1 cellular context compared by ENCODE assay signal in the genomic region with DNA sequence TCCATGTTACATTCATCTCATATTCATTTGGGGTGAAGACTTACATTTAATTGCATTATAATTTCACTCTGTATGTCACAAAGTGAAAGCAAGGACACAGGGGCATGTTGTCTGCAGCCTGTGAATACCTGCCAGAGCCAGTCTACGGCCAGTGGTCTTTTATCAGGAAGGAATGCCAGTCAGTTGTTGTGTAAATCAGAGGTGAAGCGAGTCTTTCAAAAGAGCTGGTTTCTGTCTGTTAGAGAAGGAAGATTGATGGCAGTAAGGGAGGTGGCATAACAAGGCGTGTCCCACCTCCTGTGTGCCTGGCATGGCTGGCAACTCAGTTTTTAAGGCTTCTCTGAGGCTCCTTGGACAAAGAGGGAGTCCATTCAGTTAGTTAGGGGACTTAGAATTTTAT.
TF ChIP-seq lines count a peak whose summit lies in the region.

No MANE protein-coding gene starts in this region.

TF ChIP-seq in GM23338, 12 proteins besides CTCF, POLR2A, EP300 and RAD21 (continued from another document):
- TF ChIP-seq, protein P1, sequence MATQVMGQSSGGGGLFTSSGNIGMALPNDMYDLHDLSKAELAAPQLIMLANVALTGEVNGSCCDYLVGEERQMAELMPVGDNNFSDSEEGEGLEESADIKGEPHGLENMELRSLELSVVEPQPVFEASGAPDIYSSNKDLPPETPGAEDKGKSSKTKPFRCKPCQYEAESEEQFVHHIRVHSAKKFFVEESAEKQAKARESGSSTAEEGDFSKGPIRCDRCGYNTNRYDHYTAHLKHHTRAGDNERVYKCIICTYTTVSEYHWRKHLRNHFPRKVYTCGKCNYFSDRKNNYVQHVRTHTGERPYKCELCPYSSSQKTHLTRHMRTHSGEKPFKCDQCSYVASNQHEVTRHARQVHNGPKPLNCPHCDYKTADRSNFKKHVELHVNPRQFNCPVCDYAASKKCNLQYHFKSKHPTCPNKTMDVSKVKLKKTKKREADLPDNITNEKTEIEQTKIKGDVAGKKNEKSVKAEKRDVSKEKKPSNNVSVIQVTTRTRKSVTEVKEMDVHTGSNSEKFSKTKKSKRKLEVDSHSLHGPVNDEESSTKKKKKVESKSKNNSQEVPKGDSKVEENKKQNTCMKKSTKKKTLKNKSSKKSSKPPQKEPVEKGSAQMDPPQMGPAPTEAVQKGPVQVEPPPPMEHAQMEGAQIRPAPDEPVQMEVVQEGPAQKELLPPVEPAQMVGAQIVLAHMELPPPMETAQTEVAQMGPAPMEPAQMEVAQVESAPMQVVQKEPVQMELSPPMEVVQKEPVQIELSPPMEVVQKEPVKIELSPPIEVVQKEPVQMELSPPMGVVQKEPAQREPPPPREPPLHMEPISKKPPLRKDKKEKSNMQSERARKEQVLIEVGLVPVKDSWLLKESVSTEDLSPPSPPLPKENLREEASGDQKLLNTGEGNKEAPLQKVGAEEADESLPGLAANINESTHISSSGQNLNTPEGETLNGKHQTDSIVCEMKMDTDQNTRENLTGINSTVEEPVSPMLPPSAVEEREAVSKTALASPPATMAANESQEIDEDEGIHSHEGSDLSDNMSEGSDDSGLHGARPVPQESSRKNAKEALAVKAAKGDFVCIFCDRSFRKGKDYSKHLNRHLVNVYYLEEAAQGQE (IDR thresholded peaks at IDR 0.05; ENCODE audit: unreplicated experiment) = no peak
- TF ChIP-seq ZNF114 (CRISPR knock-in tag; IDR thresholded peaks at IDR 0.05) (no peak), NANOG (IDR thresholded peaks at IDR 0.05; ENCODE audit: borderline replicate concordance) (no peak), EZH2phosphoT487 (IDR thresholded peaks at IDR 0.05; ENCODE audit: unreplicated experiment) (no peak), ZNF331 (CRISPR knock-in tag; IDR thresholded peaks at IDR 0.05; ENCODE audit: low read depth) (no peak), EZH2 (IDR thresholded peaks at IDR 0.05; ENCODE audit: low read depth, unreplicated experiment) (no peak), JUNB (IDR thresholded peaks at IDR 0.05; ENCODE audit: unreplicated experiment) (no peak), POLR2AphosphoS5 (IDR thresholded peaks at IDR 0.05; ENCODE audit: low read depth) (no peak)
- TF ChIP-seq, protein P2, sequence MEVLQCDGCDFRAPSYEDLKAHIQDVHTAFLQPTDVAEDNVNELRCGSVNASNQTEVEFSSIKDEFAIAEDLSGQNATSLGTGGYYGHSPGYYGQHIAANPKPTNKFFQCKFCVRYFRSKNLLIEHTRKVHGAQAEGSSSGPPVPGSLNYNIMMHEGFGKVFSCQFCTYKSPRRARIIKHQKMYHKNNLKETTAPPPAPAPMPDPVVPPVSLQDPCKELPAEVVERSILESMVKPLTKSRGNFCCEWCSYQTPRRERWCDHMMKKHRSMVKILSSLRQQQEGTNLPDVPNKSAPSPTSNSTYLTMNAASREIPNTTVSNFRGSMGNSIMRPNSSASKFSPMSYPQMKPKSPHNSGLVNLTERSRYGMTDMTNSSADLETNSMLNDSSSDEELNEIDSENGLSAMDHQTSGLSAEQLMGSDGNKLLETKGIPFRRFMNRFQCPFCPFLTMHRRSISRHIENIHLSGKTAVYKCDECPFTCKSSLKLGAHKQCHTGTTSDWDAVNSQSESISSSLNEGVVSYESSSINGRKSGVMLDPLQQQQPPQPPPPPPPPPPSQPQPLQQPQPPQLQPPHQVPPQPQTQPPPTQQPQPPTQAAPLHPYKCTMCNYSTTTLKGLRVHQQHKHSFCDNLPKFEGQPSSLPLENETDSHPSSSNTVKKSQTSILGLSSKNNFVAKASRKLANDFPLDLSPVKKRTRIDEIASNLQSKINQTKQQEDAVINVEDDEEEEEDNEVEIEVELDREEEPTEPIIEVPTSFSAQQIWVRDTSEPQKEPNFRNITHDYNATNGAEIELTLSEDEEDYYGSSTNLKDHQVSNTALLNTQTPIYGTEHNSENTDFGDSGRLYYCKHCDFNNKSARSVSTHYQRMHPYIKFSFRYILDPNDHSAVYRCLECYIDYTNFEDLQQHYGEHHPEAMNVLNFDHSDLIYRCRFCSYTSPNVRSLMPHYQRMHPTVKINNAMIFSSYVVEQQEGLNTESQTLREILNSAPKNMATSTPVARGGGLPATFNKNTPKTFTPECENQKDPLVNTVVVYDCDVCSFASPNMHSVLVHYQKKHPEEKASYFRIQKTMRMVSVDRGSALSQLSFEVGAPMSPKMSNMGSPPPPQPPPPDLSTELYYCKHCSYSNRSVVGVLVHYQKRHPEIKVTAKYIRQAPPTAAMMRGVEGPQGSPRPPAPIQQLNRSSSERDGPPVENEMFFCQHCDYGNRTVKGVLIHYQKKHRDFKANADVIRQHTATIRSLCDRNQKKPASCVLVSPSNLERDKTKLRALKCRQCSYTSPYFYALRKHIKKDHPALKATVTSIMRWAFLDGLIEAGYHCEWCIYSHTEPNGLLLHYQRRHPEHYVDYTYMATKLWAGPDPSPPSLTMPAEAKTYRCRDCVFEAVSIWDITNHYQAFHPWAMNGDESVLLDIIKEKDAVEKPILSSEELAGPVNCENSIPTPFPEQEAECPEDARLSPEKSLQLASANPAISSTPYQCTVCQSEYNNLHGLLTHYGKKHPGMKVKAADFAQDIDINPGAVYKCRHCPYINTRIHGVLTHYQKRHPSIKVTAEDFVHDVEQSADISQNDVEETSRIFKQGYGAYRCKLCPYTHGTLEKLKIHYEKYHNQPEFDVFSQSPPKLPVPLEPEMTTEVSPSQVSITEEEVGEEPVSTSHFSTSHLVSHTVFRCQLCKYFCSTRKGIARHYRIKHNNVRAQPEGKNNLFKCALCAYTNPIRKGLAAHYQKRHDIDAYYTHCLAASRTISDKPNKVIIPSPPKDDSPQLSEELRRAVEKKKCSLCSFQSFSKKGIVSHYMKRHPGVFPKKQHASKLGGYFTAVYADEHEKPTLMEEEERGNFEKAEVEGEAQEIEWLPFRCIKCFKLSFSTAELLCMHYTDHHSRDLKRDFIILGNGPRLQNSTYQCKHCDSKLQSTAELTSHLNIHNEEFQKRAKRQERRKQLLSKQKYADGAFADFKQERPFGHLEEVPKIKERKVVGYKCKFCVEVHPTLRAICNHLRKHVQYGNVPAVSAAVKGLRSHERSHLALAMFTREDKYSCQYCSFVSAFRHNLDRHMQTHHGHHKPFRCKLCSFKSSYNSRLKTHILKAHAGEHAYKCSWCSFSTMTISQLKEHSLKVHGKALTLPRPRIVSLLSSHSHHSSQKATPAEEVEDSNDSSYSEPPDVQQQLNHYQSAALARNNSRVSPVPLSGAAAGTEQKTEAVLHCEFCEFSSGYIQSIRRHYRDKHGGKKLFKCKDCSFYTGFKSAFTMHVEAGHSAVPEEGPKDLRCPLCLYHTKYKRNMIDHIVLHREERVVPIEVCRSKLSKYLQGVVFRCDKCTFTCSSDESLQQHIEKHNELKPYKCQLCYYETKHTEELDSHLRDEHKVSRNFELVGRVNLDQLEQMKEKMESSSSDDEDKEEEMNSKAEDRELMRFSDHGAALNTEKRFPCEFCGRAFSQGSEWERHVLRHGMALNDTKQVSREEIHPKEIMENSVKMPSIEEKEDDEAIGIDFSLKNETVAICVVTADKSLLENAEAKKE (CRISPR knock-in tag; IDR thresholded peaks at IDR 0.05) = no peak
- TF ChIP-seq, protein P3, sequence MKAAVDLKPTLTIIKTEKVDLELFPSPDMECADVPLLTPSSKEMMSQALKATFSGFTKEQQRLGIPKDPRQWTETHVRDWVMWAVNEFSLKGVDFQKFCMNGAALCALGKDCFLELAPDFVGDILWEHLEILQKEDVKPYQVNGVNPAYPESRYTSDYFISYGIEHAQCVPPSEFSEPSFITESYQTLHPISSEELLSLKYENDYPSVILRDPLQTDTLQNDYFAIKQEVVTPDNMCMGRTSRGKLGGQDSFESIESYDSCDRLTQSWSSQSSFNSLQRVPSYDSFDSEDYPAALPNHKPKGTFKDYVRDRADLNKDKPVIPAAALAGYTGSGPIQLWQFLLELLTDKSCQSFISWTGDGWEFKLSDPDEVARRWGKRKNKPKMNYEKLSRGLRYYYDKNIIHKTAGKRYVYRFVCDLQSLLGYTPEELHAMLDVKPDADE (IDR thresholded peaks at IDR 0.05) = no peak
